In the genomic region with DNA sequence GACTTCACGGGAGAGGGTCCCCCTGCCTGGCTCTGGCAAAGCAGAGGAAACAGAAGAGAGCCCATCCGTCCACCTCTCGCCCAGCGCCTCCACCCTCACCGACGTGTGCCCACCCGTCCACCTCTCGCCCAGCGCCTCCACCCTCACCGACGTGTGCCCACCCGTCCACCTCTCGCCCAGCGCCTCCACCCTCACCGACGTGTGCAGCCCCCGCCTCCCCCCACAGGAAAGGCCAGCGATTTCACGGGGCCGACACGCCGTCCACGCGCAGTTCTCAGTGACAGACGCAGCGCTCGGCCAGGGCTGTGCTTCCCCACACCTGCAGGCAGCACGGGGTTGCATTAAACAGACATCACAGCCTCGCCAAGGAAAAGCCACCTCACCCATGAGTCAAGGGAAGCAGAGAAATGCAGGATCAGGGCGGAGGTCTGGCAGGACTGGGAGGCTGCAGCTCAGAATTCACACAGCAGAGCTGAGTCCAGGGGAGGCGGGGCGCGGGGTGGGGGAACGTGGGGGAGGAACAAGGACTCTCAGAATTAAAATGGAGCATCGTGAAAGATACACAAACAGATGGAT, we compare ENCODE assay signal across 22 cellular contexts.
DNase-seq lines count a peak whose midpoint lies in the region; ATAC-seq and TF ChIP-seq lines count a peak whose summit lies in the region.
"Had no signal": no experiment of that assay in that cellular context is flagged by ENCODE, and none has a peak within 500 bp of the region (broad histone marks: within the 10 kb centered on the region; RNA-seq: fewer than 3 reads in every experiment).

No MANE protein-coding gene starts in this region.

- peaks cover 29% of the 10 kb centered on the region for H3K4me1 Mint-ChIP-seq in GM23338
- no peaks in the 10 kb centered on the region for H3K4me1 Mint-ChIP-seq in glutamatergic neuron (ENCODE audit: low read depth, unreplicated experiment)
- peaks cover 32% of the 10 kb centered on the region for H3K4me1 Mint-ChIP-seq in neural crest cell
- H3K4me1 Mint-ChIP-seq in activated T-cell treated with anti-CD3 and anti-CD28 coated beads, Interleukin-2, amount 50 U/mL, for 72 hours (ENCODE audit: low read depth) = peaks cover 21% of the 10 kb centered on the region
- H3K4me1 Mint-ChIP-seq: activated CD4-positive, alpha-beta memory T cell treated with anti-CD3 and anti-CD28 coated beads, Interleukin-2, amount 10 ng/mL, durations not matched to agents 7 days and 5 days had no signal

- H4K20me1 ChIP-seq in GM23338 (replicated peaks; ENCODE audit: insufficient read depth) = no peaks in the 10 kb centered on the region

- no peaks in the 10 kb centered on the region for H3K9me2 ChIP-seq in GM23338 (ENCODE audit: insufficient read depth)

- no peaks in the 10 kb centered on the region for H3F3A ChIP-seq in GM23338 (replicated peaks; ENCODE audit: low read depth)

- WGBS in ovary, 3 donors = 13 to 16% (median 15%) methylated on average over 34 to 35 of the region's 35 CpGs

- H3K4me1 ChIP-seq in GM23338 (ENCODE audit: insufficient read depth) (no peaks in the 10 kb centered on the region), ovary (ENCODE audit: insufficient read depth) (no peaks in the 10 kb centered on the region)
- H3K4me1 ChIP-seq: ascending aorta had no signal

- TF ChIP-seq CTCF in GM23338 (conservative IDR thresholded peaks at IDR 0.05; ENCODE audit: low read depth in 2 of 2) = no peak
- no peak for TF ChIP-seq CTCF in glutamatergic neuron (IDR thresholded peaks at IDR 0.05; ENCODE audit: partially characterized antibody, unreplicated experiment)
- TF ChIP-seq CTCF in neural crest cell (conservative IDR thresholded peaks at IDR 0.05) = no peak
- no peak for TF ChIP-seq CTCF in ovary (IDR thresholded peaks at IDR 0.05)

- H3K4me3 Mint-ChIP-seq in GM23338 (peak overlapping the region; percentile 61), glutamatergic neuron (ENCODE audit: unreplicated experiment) (peak overlapping the region; percentile 50), neural crest cell (peak overlapping the region; percentile 39)
- H3K4me3 Mint-ChIP-seq in activated T-cell treated with anti-CD3 and anti-CD28 coated beads, Interleukin-2, amount 50 U/mL, for 72 hours = no peak overlapping the region
- H3K4me3 Mint-ChIP-seq: activated CD4-positive, alpha-beta memory T cell treated with anti-CD3 and anti-CD28 coated beads, Interleukin-2, amount 10 ng/mL, durations not matched to agents 7 days and 5 days had no signal

- TF ChIP-seq POLR2A in ovary (IDR thresholded peaks at IDR 0.05) = no peak

- no peak for DNase-seq in GM23338 (ENCODE audit: low spot score)
- peak; percentile 90 for DNase-seq in NCI-H2171 treated with DMSO at 0.1 percent for 48 hours (lab: John Stamatoyannopoulos, UW)
- DNase-seq in glutamatergic neuron = no peak
- no peak for DNase-seq in neural crest cell (ENCODE audit: low read depth, low spot score)
- no peak for DNase-seq in activated T-cell treated with anti-CD3 and anti-CD28 coated beads, Interleukin-2, amount 50 U/mL, for 72 hours
- DNase-seq in activated naive CD4-positive, alpha-beta T cell treated with anti-CD3 and anti-CD28 coated beads, Interleukin-2, amount 50 U/mL, for 72 hours (ENCODE audit: low spot score in 2 of 2) = no peak
- no peak for DNase-seq in ovary
- DNase-seq in activated CD8-positive, alpha-beta memory T cell treated with anti-CD3 and anti-CD28 coated beads, Interleukin-2, amount 50 U/mL, for 48 hours = no peak
- DNase-seq: activated CD4-positive, alpha-beta memory T cell treated with anti-CD3 and anti-CD28 coated beads, Interleukin-2, amount 10 ng/mL, durations not matched to agents 7 days and 5 days; activated CD4-positive, CD25-positive, alpha-beta regulatory T cell; activated naive CD4-positive, alpha-beta T cell treated with anti-CD3 and anti-CD28 coated beads, Interleukin-2, amount 50 U/mL, for 16 hours; cerebellar nuclear complex; effector memory CD4-positive, alpha-beta T cell; mammary epithelial cell; NCI-H1436 treated with DMSO at 0.1 percent for 48 hours; NCI-H446; NK-92 treated with Interleukin-12 subunit alpha and Interleukin-12 subunit beta, amount 100 ng/mL, for 24 hours; RPMI8226 had no signal

- intact Hi-C loops in ovary (cut with DNase I) = no loop called here

- H3K4me2 ChIP-seq in GM23338 = no peak overlapping the region

- no peaks in the 10 kb centered on the region for H3K27me3 ChIP-seq in GM23338 (ENCODE audit: insufficient read depth)
- H3K27me3 ChIP-seq in ovary = no peaks in the 10 kb centered on the region
- H3K27me3 ChIP-seq: ascending aorta had no signal

- no peak overlapping the region for H3K27ac Mint-ChIP-seq in GM23338
- no peak overlapping the region for H3K27ac Mint-ChIP-seq in glutamatergic neuron (ENCODE audit: unreplicated experiment)
- H3K27ac Mint-ChIP-seq in neural crest cell (ENCODE audit: unreplicated experiment) = no peak overlapping the region
- H3K27ac Mint-ChIP-seq in activated T-cell treated with anti-CD3 and anti-CD28 coated beads, Interleukin-2, amount 50 U/mL, for 72 hours = no peak overlapping the region
- H3K27ac Mint-ChIP-seq in activated naive CD4-positive, alpha-beta T cell treated with anti-CD3 and anti-CD28 coated beads, Interleukin-2, amount 50 U/mL, for 72 hours = no peak overlapping the region
- H3K27ac Mint-ChIP-seq: CD14-positive monocyte had no signal

- H3K27me3 Mint-ChIP-seq in GM23338 (ENCODE audit: insufficient read depth, low read depth, poor library complexity) (peaks cover 24% of the 10 kb centered on the region), glutamatergic neuron (ENCODE audit: unreplicated experiment) (peaks cover 7% of the 10 kb centered on the region), neural crest cell (ENCODE audit: low read depth) (peaks cover 47% of the 10 kb centered on the region)
- H3K27me3 Mint-ChIP-seq in activated T-cell treated with anti-CD3 and anti-CD28 coated beads, Interleukin-2, amount 50 U/mL, for 72 hours (ENCODE audit: low read depth) = peaks cover 22% of the 10 kb centered on the region

- no peaks in the 10 kb centered on the region for H3K9me3 ChIP-seq in ovary
- H3K9me3 ChIP-seq: ascending aorta, thoracic aorta had no signal

- no peaks in the 10 kb centered on the region for H3K79me2 ChIP-seq in GM23338 (replicated peaks; ENCODE audit: insufficient read depth)

- no peak overlapping the region for H3K27ac ChIP-seq in GM23338 (ENCODE audit: low read depth)
- H3K27ac ChIP-seq in ovary = no peak overlapping the region
- H3K27ac ChIP-seq: ascending aorta, thoracic aorta had no signal

- H3K4me3 ChIP-seq in GM23338 = no peak overlapping the region
- H3K4me3 ChIP-seq in ovary = no peak overlapping the region
- H3K4me3 ChIP-seq: ascending aorta, thoracic aorta had no signal

- no peak overlapping the region for H2AFZ ChIP-seq in GM23338

- H3K36me3 ChIP-seq in GM23338 (ENCODE audit: insufficient read depth) = no peaks in the 10 kb centered on the region
- no peaks in the 10 kb centered on the region for H3K36me3 ChIP-seq in ovary
- H3K36me3 ChIP-seq: ascending aorta, thoracic aorta had no signal

- H3K9me3 Mint-ChIP-seq in GM23338 (no peaks in the 10 kb centered on the region), glutamatergic neuron (ENCODE audit: unreplicated experiment) (peaks cover 22% of the 10 kb centered on the region), neural crest cell (no peaks in the 10 kb centered on the region)
- H3K9me3 Mint-ChIP-seq in activated T-cell treated with anti-CD3 and anti-CD28 coated beads, Interleukin-2, amount 50 U/mL, for 72 hours = no peaks in the 10 kb centered on the region
- H3K9me3 Mint-ChIP-seq in activated naive CD4-positive, alpha-beta T cell treated with anti-CD3 and anti-CD28 coated beads, Interleukin-2, amount 50 U/mL, for 72 hours = no peaks in the 10 kb centered on the region

- no peaks in the 10 kb centered on the region for H3K36me3 Mint-ChIP-seq in GM23338 (ENCODE audit: low read depth)
- H3K36me3 Mint-ChIP-seq in glutamatergic neuron (ENCODE audit: unreplicated experiment) = peaks cover 29% of the 10 kb centered on the region
- no peaks in the 10 kb centered on the region for H3K36me3 Mint-ChIP-seq in neural crest cell (ENCODE audit: low read depth)
- H3K36me3 Mint-ChIP-seq in activated T-cell treated with anti-CD3 and anti-CD28 coated beads, Interleukin-2, amount 50 U/mL, for 72 hours (ENCODE audit: insufficient read depth in 2 of 2) = peaks cover 0 to 3% of the 10 kb centered on the region in 2 donors
- no peaks in the 10 kb centered on the region for H3K36me3 Mint-ChIP-seq in activated naive CD4-positive, alpha-beta T cell treated with anti-CD3 and anti-CD28 coated beads, Interleukin-2, amount 50 U/mL, for 72 hours
- H3K36me3 Mint-ChIP-seq: CD14-positive monocyte had no signal

- peak; percentile 76 for ATAC-seq in GM23338
- ATAC-seq in activated T-cell treated with anti-CD3 and anti-CD28 coated beads, Interleukin-2, amount 50 U/mL, for 72 hours (replicated peaks in 1 of 2) = no peak
- no peak for ATAC-seq in activated naive CD4-positive, alpha-beta T cell treated with anti-CD3 and anti-CD28 coated beads, Interleukin-2, amount 50 U/mL, for 72 hours
- ATAC-seq: sciatic nerve had no signal

- TF ChIP-seq EP300 in ovary (IDR thresholded peaks at IDR 0.05) = no peak

TF ChIP-seq in GM23338, 12 proteins besides CTCF, POLR2A, EP300 and RAD21:
- no peak for TF ChIP-seq EZH2 (IDR thresholded peaks at IDR 0.05; ENCODE audit: low read depth, unreplicated experiment)
- no peak for TF ChIP-seq EZH2phosphoT487 (IDR thresholded peaks at IDR 0.05; ENCODE audit: unreplicated experiment)
- TF ChIP-seq POLR2AphosphoS5 (IDR thresholded peaks at IDR 0.05; ENCODE audit: low read depth) = no peak

Comparison
In these comparisons a context has a peak if more than half of its experiments do, and no peak if none do; other contexts are left out.
1. H3K4me3 Mint-ChIP-seq: peak in GM23338 (single experiment), glutamatergic neuron (single experiment) and neural crest cell (single experiment); none in activated T-cell treated with anti-CD3 and anti-CD28 coated beads, Interleukin-2, amount 50 U/mL, for 72 hours (0 of 2).